ENCODE assay signal across 8 cellular contexts in genomic region chr3:66038384-66038725, GRCh38. TPM values are rescaled to one million over a fixed set of nuclear protein-coding genes. Genes with fewer than 3 reads are reported as not detected.
DNase-seq lines count a peak whose midpoint lies in the region; ATAC-seq and TF ChIP-seq lines count a peak whose summit lies in the region.

No MANE protein-coding gene starts in this region.

- WGBS in hepatocyte (ENCODE audit: low lambda C conversion rate, missing lambda C conversion rate), result 3% methylated on average over 25 of the region's 25 CpGs

- H3K9me2 ChIP-seq in hepatocyte (replicated peaks; ENCODE audit: insufficient read depth), result no peaks in the 10 kb centered on the region

- POLR2A ChIA-PET in activated CD8-positive, alpha-beta T cell treated with anti-CD3 and anti-CD28 coated beads, Interleukin-2, amount 10 ng/mL, durations not matched to agents 7 days and 5 days (lab: Charles Lee), result no interaction called here

- no peaks in the 10 kb centered on the region for H3K9me3 Mint-ChIP-seq in activated CD8-positive, alpha-beta T cell treated with anti-CD3 and anti-CD28 coated beads, Interleukin-2, amount 10 ng/mL, durations not matched to agents 7 days and 5 days (ENCODE audit: insufficient read depth)
- no peaks in the 10 kb centered on the region for H3K9me3 Mint-ChIP-seq in stimulated activated effector memory CD8-positive, alpha-beta T cell treated with anti-CD3 and anti-CD28 coated beads, Interleukin-12 subunit alpha, Interleukin-12 subunit beta, amount 100 ng/mL, for 72 hours

- no peak for DNase-seq in activated CD8-positive, alpha-beta T cell treated with anti-CD3 and anti-CD28 coated beads, Interleukin-2, amount 10 ng/mL, durations not matched to agents 7 days and 5 days
- DNase-seq in hepatocyte (ENCODE audit: low spot score) (peak; percentile 87), medulla oblongata (ENCODE audit: extremely low spot score) (no peak), occipital lobe (lab: John Stamatoyannopoulos, UW) (no peak), GM20000 (ENCODE audit: low spot score) (no peak)
- no peak for DNase-seq in stimulated activated effector memory CD8-positive, alpha-beta T cell treated with anti-CD3 and anti-CD28 coated beads, Interleukin-12 subunit alpha, Interleukin-12 subunit beta, amount 100 ng/mL, for 72 hours (ENCODE audit: low spot score in 2 of 2)

- no peaks in the 10 kb centered on the region for H3K36me3 ChIP-seq in hepatocyte (replicated peaks; ENCODE audit: insufficient read depth, low read depth)

- H3K9me3 ChIP-seq in hepatocyte (ENCODE audit: low read depth), result no peaks in the 10 kb centered on the region

- peaks cover 11% of the 10 kb centered on the region for H4K20me1 ChIP-seq in hepatocyte (ENCODE audit: insufficient read depth, poor library complexity, severe bottlenecking)

- peak overlapping the region; percentile 57 for H2AFZ ChIP-seq in hepatocyte

- peaks cover 11% of the 10 kb centered on the region for H3K4me1 Mint-ChIP-seq in activated CD8-positive, alpha-beta T cell treated with anti-CD3 and anti-CD28 coated beads, Interleukin-2, amount 10 ng/mL, durations not matched to agents 7 days and 5 days (ENCODE audit: low read depth)
- peaks cover 20% of the 10 kb centered on the region for H3K4me1 Mint-ChIP-seq in stimulated activated effector memory CD8-positive, alpha-beta T cell treated with anti-CD3 and anti-CD28 coated beads, Interleukin-12 subunit alpha, Interleukin-12 subunit beta, amount 100 ng/mL, for 72 hours

- CTCF ChIA-PET in activated CD8-positive, alpha-beta T cell treated with anti-CD3 and anti-CD28 coated beads, Interleukin-2, amount 10 ng/mL, durations not matched to agents 7 days and 5 days (lab: Charles Lee), result no interaction called here

- H3K4me1 ChIP-seq in hepatocyte (ENCODE audit: insufficient read depth), result peaks cover 19% of the 10 kb centered on the region

- H3K27me3 Mint-ChIP-seq in activated CD8-positive, alpha-beta T cell treated with anti-CD3 and anti-CD28 coated beads, Interleukin-2, amount 10 ng/mL, durations not matched to agents 7 days and 5 days (ENCODE audit: low read depth), result peaks cover 56% of the 10 kb centered on the region

- no peaks in the 10 kb centered on the region for H3K36me3 Mint-ChIP-seq in activated CD8-positive, alpha-beta T cell treated with anti-CD3 and anti-CD28 coated beads, Interleukin-2, amount 10 ng/mL, durations not matched to agents 7 days and 5 days (ENCODE audit: low read depth)
- H3K36me3 Mint-ChIP-seq in stimulated activated effector memory CD8-positive, alpha-beta T cell treated with anti-CD3 and anti-CD28 coated beads, Interleukin-12 subunit alpha, Interleukin-12 subunit beta, amount 100 ng/mL, for 72 hours, result no peaks in the 10 kb centered on the region

- H3K27me3 ChIP-seq in hepatocyte, result no peaks in the 10 kb centered on the region

- H3K4me3 ChIP-seq in hepatocyte, result peak overlapping the region; percentile 47

- peak overlapping the region; percentile 83 for H3K4me2 ChIP-seq in hepatocyte

- H3K4me3 Mint-ChIP-seq in activated CD8-positive, alpha-beta T cell treated with anti-CD3 and anti-CD28 coated beads, Interleukin-2, amount 10 ng/mL, durations not matched to agents 7 days and 5 days, result peak overlapping the region; percentile 77
- H3K4me3 Mint-ChIP-seq in stimulated activated effector memory CD8-positive, alpha-beta T cell treated with anti-CD3 and anti-CD28 coated beads, Interleukin-12 subunit alpha, Interleukin-12 subunit beta, amount 100 ng/mL, for 72 hours, result peak overlapping the region; percentile 77

- H3K27ac ChIP-seq in hepatocyte, result peak overlapping the region; percentile 96

- TF ChIP-seq CTCF in hepatocyte (IDR thresholded peaks at IDR 0.05; ENCODE audit: poor library complexity), result no peak
- no peak for TF ChIP-seq CTCF in GM20000 (IDR thresholded peaks at IDR 0.05; ENCODE audit: extremely low read depth, missing control alignments)

- H3K27ac Mint-ChIP-seq in activated CD8-positive, alpha-beta T cell treated with anti-CD3 and anti-CD28 coated beads, Interleukin-2, amount 10 ng/mL, durations not matched to agents 7 days and 5 days, result no peak overlapping the region
- H3K27ac Mint-ChIP-seq in stimulated activated effector memory CD8-positive, alpha-beta T cell treated with anti-CD3 and anti-CD28 coated beads, Interleukin-12 subunit alpha, Interleukin-12 subunit beta, amount 100 ng/mL, for 72 hours, result no peak overlapping the region

- ATAC-seq in GM18873 (IDR thresholded peaks at IDR 0.05; ENCODE audit: low FRiP score, unreplicated experiment) (peak; percentile 24), HG02981 (IDR thresholded peaks at IDR 0.05; ENCODE audit: unreplicated experiment) (peak; percentile 23)
- peak; percentile 53 for ATAC-seq in activated CD8-positive, alpha-beta T cell treated with anti-CD3 and anti-CD28 coated beads, Interleukin-2, amount 10 ng/mL, durations not matched to agents 7 days and 5 days
- no peak for ATAC-seq in stimulated activated effector memory CD8-positive, alpha-beta T cell treated with anti-CD3 and anti-CD28 coated beads, Interleukin-12 subunit alpha, Interleukin-12 subunit beta, amount 100 ng/mL, for 72 hours

- H3K79me2 ChIP-seq in hepatocyte, result peaks cover 48% of the 10 kb centered on the region

RNA-seq across cellular contexts. Expression of gene MAGI1, which starts 0.4 kb away (rescaled TPM):
- not detected for total RNA-seq in activated CD8-positive, alpha-beta T cell treated with anti-CD3 and anti-CD28 coated beads, Interleukin-2, amount 10 ng/mL, durations not matched to agents 7 days and 5 days
- total RNA-seq in hepatocyte (43.5 and 47.8 TPM in 2 replicates), occipital lobe (49.4 TPM)
- polyA plus RNA-seq in hepatocyte, result 25.8 and 26.2 TPM in 2 replicates

Comparison
In these comparisons a context has a peak if more than half of its experiments do, and no peak if none do; other contexts are left out.
1. RNA of gene MAGI1, which starts 0.4 kb away (total RNA-seq): 49.4 TPM in occipital lobe (single experiment) and 43.5 to 47.8 TPM in hepatocyte; not detected in activated CD8-positive, alpha-beta T cell treated with anti-CD3 and anti-CD28 coated beads, Interleukin-2, amount 10 ng/mL, durations not matched to agents 7 days and 5 days; every median in the first group is over 10 times any median in the second.